8 cellular contexts compared by ENCODE assay signal in genomic region chr22:44702479-44703219, GRCh38. TPM values are rescaled to one million over a fixed set of nuclear protein-coding genes. Genes with fewer than 3 reads are reported as not detected.
DNase-seq lines count a peak whose midpoint lies in the region; ATAC-seq and TF ChIP-seq lines count a peak whose summit lies in the region.

No MANE protein-coding gene starts in this region.

- no peak for TF ChIP-seq CTCF in GM12864 (IDR thresholded peaks at IDR 0.05; ENCODE audit: low read depth, low read length, missing control alignments)
- peak; percentile 5 for TF ChIP-seq CTCF in RWPE2 (IDR thresholded peaks at IDR 0.05; ENCODE audit: poor library complexity, severe bottlenecking)
- TF ChIP-seq CTCF in uterus (IDR thresholded peaks at IDR 0.05): no peak

- H3K9ac ChIP-seq in duodenal mucosa (ENCODE audit: low read depth in 1 of 2, low read length in 2 of 2) (peak overlapping the region; percentile 28 to 58), mucosa of stomach (ENCODE audit: low read length) (peak overlapping the region; percentile 61)

- H3K27ac ChIP-seq in RWPE2 (ENCODE audit: poor library complexity, severe bottlenecking) (no peak overlapping the region), duodenal mucosa (ENCODE audit: low read depth, low read length) (peak overlapping the region; percentile 20), uterus (no peak overlapping the region)

- H3K4me3 ChIP-seq in GM12864 (ENCODE audit: low read depth, low read length) (peak overlapping the region; percentile 51), RWPE2 (ENCODE audit: severe bottlenecking) (peak overlapping the region; percentile 78), duodenal mucosa (ENCODE audit: low read depth in 1 of 2, low read length in 2 of 2) (peak overlapping the region; percentile 75 to 82), mucosa of stomach (ENCODE audit: low read length) (peak overlapping the region; percentile 1), uterus (peak overlapping the region; percentile 5 to 61)

- H3K27me3 ChIP-seq in RWPE2 (ENCODE audit: insufficient read depth, poor library complexity, severe bottlenecking) (no peaks in the 10 kb centered on the region), duodenal mucosa (ENCODE audit: control insufficient read depth in 1 of 2, insufficient read depth in 2 of 2, low read length in 2 of 2) (no peaks in the 10 kb centered on the region), mucosa of stomach (ENCODE audit: control insufficient read depth, insufficient read depth, low read length) (peaks cover 4% of the 10 kb centered on the region), uterus (no peaks in the 10 kb centered on the region)

- DNase-seq in GM12864 (ENCODE audit: low read depth) (no peak), RWPE2 (ENCODE audit: low spot score) (peak; percentile 60), uterus (peak in 1 of 2 donors; percentile 25), NCI-H128 (lab: John Stamatoyannopoulos, UW; ENCODE audit: unreplicated experiment) (no peak), HCEC 1CT (no peak)

- TF ChIP-seq POLR2A in uterus (IDR thresholded peaks at IDR 0.05): no peak

- no peaks in the 10 kb centered on the region for H3K4me1 ChIP-seq in RWPE2 (ENCODE audit: insufficient read depth, poor library complexity, severe bottlenecking)
- peaks cover 20 to 24% of the 10 kb centered on the region in 2 donors for H3K4me1 ChIP-seq in duodenal mucosa (ENCODE audit: control insufficient read depth in 1 of 2, insufficient read depth in 2 of 2, low read length in 2 of 2)
- peaks cover 24% of the 10 kb centered on the region for H3K4me1 ChIP-seq in mucosa of stomach (ENCODE audit: control insufficient read depth, insufficient read depth, low read length)
- H3K4me1 ChIP-seq in uterus: peaks cover 4 to 10% of the 10 kb centered on the region in 2 donors

- ATAC-seq in HG02678 (IDR thresholded peaks at IDR 0.05; ENCODE audit: unreplicated experiment): peak; percentile 28
- peak; percentile 53 for ATAC-seq in RWPE2 (ENCODE audit: low read depth)

- H3K36me3 ChIP-seq in RWPE2 (ENCODE audit: low read depth) (no peaks in the 10 kb centered on the region), duodenal mucosa (ENCODE audit: control insufficient read depth in 1 of 2, insufficient read depth in 2 of 2, low read length in 2 of 2) (peaks cover 0 to 6% of the 10 kb centered on the region in 2 donors), mucosa of stomach (ENCODE audit: control insufficient read depth, insufficient read depth, low read length) (no peaks in the 10 kb centered on the region), uterus (no peaks in the 10 kb centered on the region)

- intact Hi-C loops in uterus (cut with DNase I; ENCODE audit: low total_unique reads): no loop called here

- H3K9me3 ChIP-seq in RWPE2 (ENCODE audit: severe bottlenecking) (no peaks in the 10 kb centered on the region), duodenal mucosa (ENCODE audit: control insufficient read depth in 1 of 2, low read length in 2 of 2) (no peaks in the 10 kb centered on the region), mucosa of stomach (ENCODE audit: control insufficient read depth, low read length) (no peaks in the 10 kb centered on the region), uterus (no peaks in the 10 kb centered on the region)

RNA-seq across cellular contexts. Expression of gene PRR5, which starts 0.6 kb away (rescaled TPM):
- total RNA-seq in uterus: 10 to 100 TPM in 2 of 4 donors, 1 to 10 TPM in 1, under 1 TPM in 1; 0.29 to 20.0 (median 10.8) TPM

RNA-seq across cellular contexts. Expression of gene ARHGAP8, which starts 49.7 kb away (rescaled TPM):
- 1 to 10 TPM in 2 of 4 donors, not detected in 2; 1.8 to 4.4 TPM for total RNA-seq in uterus

Comparison
In these comparisons a context has a peak if more than half of its experiments do, and no peak if none do; other contexts are left out.
1. H3K4me3 ChIP-seq: peak in every context shown above with its lines; median percentile 78 in duodenal mucosa; 78 in RWPE2; 51 in GM12864; 33 in uterus; 1 in mucosa of stomach.